In the genomic region with DNA sequence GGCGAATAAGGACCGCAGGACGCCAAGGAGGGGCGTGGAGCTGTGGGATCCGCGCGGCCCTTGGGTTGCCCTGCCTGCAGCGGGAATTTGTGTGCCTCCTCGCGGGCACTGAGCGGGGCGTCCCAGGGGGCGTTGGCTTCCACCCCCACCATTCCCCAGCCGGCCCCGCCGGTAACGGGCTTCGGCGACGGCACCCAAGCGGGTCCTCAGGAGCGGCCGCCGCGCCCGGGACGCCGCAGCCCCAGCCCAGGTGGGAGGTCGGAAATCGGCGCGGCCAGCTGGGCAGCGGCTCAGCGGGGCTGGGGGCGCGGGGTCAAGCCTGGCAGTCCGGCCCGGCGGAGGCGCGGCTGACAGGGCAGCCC, we compare ENCODE assay signal across 8 cellular contexts. TPM values are rescaled to one million over a fixed set of nuclear protein-coding genes. Genes with fewer than 3 reads are reported as not detected.
DNase-seq lines count a peak whose midpoint lies in the region; ATAC-seq, FAIRE-seq and TF ChIP-seq lines count a peak whose summit lies in the region.

No MANE protein-coding gene starts in this region.

- TF ChIP-seq CTCF in esophagus squamous epithelium (IDR thresholded peaks at IDR 0.05), result no peak

- POLR2A ChIA-PET in activated CD8-positive, alpha-beta T cell treated with anti-CD3 and anti-CD28 coated beads, Interleukin-2, amount 10 ng/mL, durations not matched to agents 7 days and 5 days (lab: Charles Lee), result no interaction called here
- POLR2A ChIA-PET in naive thymus-derived CD4-positive, alpha-beta T cell (lab: Charles Lee), result interaction anchor here (1.7 kb wide), 1 partner anchor 180 kb away, joined by 6 read pairs; no protein-coding TSS in a partner anchor

- ATAC-seq in activated CD8-positive, alpha-beta T cell treated with anti-CD3 and anti-CD28 coated beads, Interleukin-2, amount 10 ng/mL, durations not matched to agents 7 days and 5 days, result peak; percentile 52
- ATAC-seq in naive thymus-derived CD4-positive, alpha-beta T cell, result peak; percentile 42

- H3K4me1 ChIP-seq in HUES64 (ENCODE audit: insufficient read depth, low read length) (peaks cover 23% of the 10 kb centered on the region), esophagus squamous epithelium (peaks cover 15 to 54% (median 26%) of the 10 kb centered on the region in 3 donors)
- H3K4me1 ChIP-seq in naive thymus-derived CD4-positive, alpha-beta T cell (ENCODE audit: control insufficient read depth in 2 of 2, insufficient read depth in 2 of 2, low read length in 2 of 2), result peaks cover 6 to 8% of the 10 kb centered on the region in 2 donors

- no peaks in the 10 kb centered on the region for H3K36me3 ChIP-seq in HUES64 (ENCODE audit: insufficient read depth, low read length)
- H3K36me3 ChIP-seq in esophagus squamous epithelium, result no peaks in the 10 kb centered on the region
- no peaks in the 10 kb centered on the region for H3K36me3 ChIP-seq in naive thymus-derived CD4-positive, alpha-beta T cell (ENCODE audit: control insufficient read depth in 2 of 3, insufficient read depth in 3 of 3, low read length in 3 of 3)

- WGBS in HUES64, result under 1% methylated on average over 41 of the region's 41 CpGs
- WGBS in esophagus squamous epithelium, 2 donors, result 0% methylated on average over 1 of the region's 41 CpGs; no CpG with 5 or more reads in 1 of the 2 donors

- H3K9me3 ChIP-seq in HUES64 (ENCODE audit: insufficient read depth, low read depth, low read length) (no peaks in the 10 kb centered on the region), esophagus squamous epithelium (no peaks in the 10 kb centered on the region)
- no peaks in the 10 kb centered on the region for H3K9me3 ChIP-seq in naive thymus-derived CD4-positive, alpha-beta T cell (ENCODE audit: control insufficient read depth in 2 of 3, low read length in 3 of 3)

- H3K4me3 ChIP-seq in HUES64 (ENCODE audit: low read length) (peak overlapping the region; percentile 78), esophagus squamous epithelium (peak overlapping the region; percentile 64 to 98 (median 85))
- peak overlapping the region; percentile 53 for H3K4me3 ChIP-seq in naive thymus-derived CD4-positive, alpha-beta T cell (ENCODE audit: low read length)

- no peak for TF ChIP-seq POLR2A in esophagus squamous epithelium (IDR thresholded peaks at IDR 0.05)

- no peak overlapping the region; the same call in 1 of the 2 replicates for H3K27ac ChIP-seq in HUES64 (ENCODE audit: low read depth, low read length)
- H3K27ac ChIP-seq in esophagus squamous epithelium, result peak overlapping the region; percentile 81 to 89 (median 88)
- H3K27ac ChIP-seq in naive thymus-derived CD4-positive, alpha-beta T cell (ENCODE audit: low read depth, low read length), result peak overlapping the region; percentile 58

- CTCF ChIA-PET in activated CD8-positive, alpha-beta T cell treated with anti-CD3 and anti-CD28 coated beads, Interleukin-2, amount 10 ng/mL, durations not matched to agents 7 days and 5 days (lab: Charles Lee), result no interaction called here
- CTCF ChIA-PET in naive thymus-derived CD4-positive, alpha-beta T cell (lab: Charles Lee), result no interaction called here

- peak overlapping the region; percentile 70 for H3K9ac ChIP-seq in HUES64 (ENCODE audit: low read depth, low read length)

- FAIRE-seq in urothelium cell line (lab: Jason Lieb, UNC), result no peak

- peaks cover 27% of the 10 kb centered on the region for H3K4me1 Mint-ChIP-seq in activated CD8-positive, alpha-beta T cell treated with anti-CD3 and anti-CD28 coated beads, Interleukin-2, amount 10 ng/mL, durations not matched to agents 7 days and 5 days (ENCODE audit: low read depth)
- H3K4me1 Mint-ChIP-seq in naive thymus-derived CD4-positive, alpha-beta T cell, result peaks cover 13 to 33% (median 24%) of the 10 kb centered on the region in 7 donors

- H3K9me3 Mint-ChIP-seq in activated CD8-positive, alpha-beta T cell treated with anti-CD3 and anti-CD28 coated beads, Interleukin-2, amount 10 ng/mL, durations not matched to agents 7 days and 5 days (ENCODE audit: insufficient read depth), result no peaks in the 10 kb centered on the region
- no peaks in the 10 kb centered on the region for H3K9me3 Mint-ChIP-seq in naive thymus-derived CD4-positive, alpha-beta T cell

- intact Hi-C loops in esophagus squamous epithelium (cut with DNase I), result no loop called here
- intact Hi-C loops in naive thymus-derived CD4-positive, alpha-beta T cell (cut with micrococcal nuclease), result loop anchor here (1.0 to 10.0 kb wide), 9 partner anchors 112 to 310 kb away; a partner anchor contains a TSS

- H3K27me3 ChIP-seq in HUES64 (ENCODE audit: insufficient read depth, low read length) (peaks cover 24% of the 10 kb centered on the region), esophagus squamous epithelium (no peaks in the 10 kb centered on the region)
- no peaks in the 10 kb centered on the region for H3K27me3 ChIP-seq in naive thymus-derived CD4-positive, alpha-beta T cell (ENCODE audit: control insufficient read depth in 2 of 2, insufficient read depth in 2 of 2, low read length in 2 of 2)

- H3K27ac Mint-ChIP-seq in activated CD8-positive, alpha-beta T cell treated with anti-CD3 and anti-CD28 coated beads, Interleukin-2, amount 10 ng/mL, durations not matched to agents 7 days and 5 days, result peak overlapping the region; percentile 20
- peak overlapping the region in 6 of 9 donors; percentile 57 to 77 (median 64) for H3K27ac Mint-ChIP-seq in naive thymus-derived CD4-positive, alpha-beta T cell

- peaks cover 44% of the 10 kb centered on the region for H3K27me3 Mint-ChIP-seq in activated CD8-positive, alpha-beta T cell treated with anti-CD3 and anti-CD28 coated beads, Interleukin-2, amount 10 ng/mL, durations not matched to agents 7 days and 5 days (ENCODE audit: low read depth)
- peaks cover 5 to 59% (median 23%) of the 10 kb centered on the region in 5 donors for H3K27me3 Mint-ChIP-seq in naive thymus-derived CD4-positive, alpha-beta T cell

- DNase-seq in NCI-H524 (lab: John Stamatoyannopoulos, UW), result peak; percentile 8 to 31
- DNase-seq in NCI-H524 treated with DMSO at 0.1 percent for 48 hours (lab: John Stamatoyannopoulos, UW), result no peak
- peak; percentile 23 for DNase-seq in activated CD8-positive, alpha-beta T cell treated with anti-CD3 and anti-CD28 coated beads, Interleukin-2, amount 10 ng/mL, durations not matched to agents 7 days and 5 days
- no peak for DNase-seq in esophagus squamous epithelium (lab: John Stamatoyannopoulos, UW)
- DNase-seq in naive thymus-derived CD4-positive, alpha-beta T cell, result peak in 5 of 9 donors; percentile 18 to 54 (median 25)
- DNase-seq in urothelium cell line (ENCODE audit: low spot score), result peak; percentile 75
- DNase-seq in cortex of kidney (lab: John Stamatoyannopoulos, UW), result no peak

- no peaks in the 10 kb centered on the region for H3K36me3 Mint-ChIP-seq in activated CD8-positive, alpha-beta T cell treated with anti-CD3 and anti-CD28 coated beads, Interleukin-2, amount 10 ng/mL, durations not matched to agents 7 days and 5 days (ENCODE audit: low read depth)
- no peaks in the 10 kb centered on the region for H3K36me3 Mint-ChIP-seq in naive thymus-derived CD4-positive, alpha-beta T cell

- H3K4me3 Mint-ChIP-seq in activated CD8-positive, alpha-beta T cell treated with anti-CD3 and anti-CD28 coated beads, Interleukin-2, amount 10 ng/mL, durations not matched to agents 7 days and 5 days, result peak overlapping the region; percentile 69
- peak overlapping the region; percentile 76 to 93 (median 86) for H3K4me3 Mint-ChIP-seq in naive thymus-derived CD4-positive, alpha-beta T cell

RNA-seq across cellular contexts. Expression of a gene that starts 0.3 kb away (rescaled TPM):
- polyA plus RNA-seq in HUES64 (2013, experiment 1 of 2), result 5.1 TPM
- 5.8 TPM for polyA plus RNA-seq in HUES64 (2013, experiment 2 of 2)
- total RNA-seq in activated CD8-positive, alpha-beta T cell treated with anti-CD3 and anti-CD28 coated beads, Interleukin-2, amount 10 ng/mL, durations not matched to agents 7 days and 5 days, result under 1 TPM; 0.44 to 0.58 TPM
- total RNA-seq in esophagus squamous epithelium, result 1 to 10 TPM; 3.0 to 7.7 (median 5.1) TPM
- 1 to 10 TPM in 3 of 5 experiments, under 1 TPM in 2; 0.22 to 3.1 (median 1.4) TPM for total RNA-seq in naive thymus-derived CD4-positive, alpha-beta T cell
- 1 to 10 TPM in 1 of 2 donors, under 1 TPM in 1; 0.95 to 1.2 TPM for polyA plus RNA-seq in naive thymus-derived CD4-positive, alpha-beta T cell

Comparison
In these comparisons a context has a peak if more than half of its experiments do, and no peak if none do; other contexts are left out.
1. DNase-seq: peak in NCI-H524 (2 of 2), activated CD8-positive, alpha-beta T cell treated with anti-CD3 and anti-CD28 coated beads, Interleukin-2, amount 10 ng/mL, durations not matched to agents 7 days and 5 days (single experiment), naive thymus-derived CD4-positive, alpha-beta T cell (5 of 9) and urothelium cell line (single experiment); none in NCI-H524 treated with DMSO at 0.1 percent for 48 hours (single experiment), esophagus squamous epithelium (single experiment) and cortex of kidney (single experiment).
2. Peak in every context shown above with its lines, with median percentiles within 50 percentile points of each other: H3K4me3 ChIP-seq.